ENCODE assay signal across 1 cellular context in genomic region chr1:206658264-206658980, GRCh38.
TF ChIP-seq lines count a peak whose summit lies in the region.

No MANE protein-coding gene starts in this region.

TF ChIP-seq in K562, 482 proteins besides CTCF, POLR2A, EP300 and RAD21 (continued from another document and continues in another):
- TF ChIP-seq NFIC (IDR thresholded peaks at IDR 0.05) (peak; percentile 15; the same call in 1 of the 2 replicates), LEF1 (IDR thresholded peaks at IDR 0.05) (no peak; the same call in 1 of the 2 replicates), SREBF2 (CRISPR knock-in tag; IDR thresholded peaks at IDR 0.05) (no peak), DMBX1 (CRISPR knock-in tag; IDR thresholded peaks at IDR 0.05; ENCODE audit: borderline replicate concordance) (0 out of 2 replicates have a peak, but pooled peaks have one; percentile 56), DNMT1 (IDR thresholded peaks at IDR 0.05) (no peak), MYBL2 (IDR thresholded peaks at IDR 0.05; ENCODE audit: low read depth) (no peak), MYBL2 (CRISPR knock-in tag; IDR thresholded peaks at IDR 0.05; ENCODE audit: borderline replicate concordance) (no peak), LARP7 (IDR thresholded peaks at IDR 0.05) (peak; percentile 69; the same call in 1 of the 2 replicates), NR2C1 (IDR thresholded peaks at IDR 0.05) (peak; percentile 22; the same call in 1 of the 2 replicates), NR2C1 (tag; IDR thresholded peaks at IDR 0.05) (0 out of 2 replicates have a peak, but pooled peaks have one; percentile 5), HDGF (IDR thresholded peaks at IDR 0.05) (peak; percentile 71; the same call in 1 of the 2 replicates), ZNF146 (CRISPR knock-in tag; IDR thresholded peaks at IDR 0.05; ENCODE audit: unreplicated experiment) (no peak), MAFG (tag; conservative IDR thresholded peaks at IDR 0.05) (no peak), ZFP36 (IDR thresholded peaks at IDR 0.05; ENCODE audit: low read depth, low read length, partially characterized antibody) (peak; percentile 9), SMC3 (conservative IDR thresholded peaks at IDR 0.05; ENCODE audit: insufficient read depth, low read depth, low read length) (peak; percentile 53), ZFP30 (CRISPR knock-in tag; IDR thresholded peaks at IDR 0.05; ENCODE audit: borderline replicate concordance) (no peak), NR1H2 (CRISPR knock-in tag; IDR thresholded peaks at IDR 0.05) (no peak), MLLT1 (IDR thresholded peaks at IDR 0.05) (0 out of 4 replicates have a peak, but pooled peaks of 1 of the 2 experiments have one; percentile 49), POLR2G (IDR thresholded peaks at IDR 0.05; ENCODE audit: low read depth, low read length) (0 out of 2 replicates have a peak, but pooled peaks have one; percentile 37), CBX1 (IDR thresholded peaks at IDR 0.05; ENCODE audit: low read depth) (peak; percentile 47; the same call in 1 of the 2 replicates), RB1 (IDR thresholded peaks at IDR 0.05; ENCODE audit: low read depth) (peak; percentile 57), CBX8 (IDR thresholded peaks at IDR 0.05; ENCODE audit: borderline replicate concordance, extremely low read depth, low read depth, low read length, poor library complexity, severe bottlenecking) (no peak), BCL6 (CRISPR knock-in tag; IDR thresholded peaks at IDR 0.05) (no peak), ZBTB7A (IDR thresholded peaks at IDR 0.05; ENCODE audit: borderline replicate concordance, control insufficient read depth, low read depth, low read length) (peak; percentile 66), ZNF57 (CRISPR knock-in tag; IDR thresholded peaks at IDR 0.05) (no peak), SMARCA4 (IDR thresholded peaks at IDR 0.05) (peak; percentile 17; the same call in 1 of the 2 replicates), E2F1 (CRISPR knock-in tag; IDR thresholded peaks at IDR 0.05) (0 out of 2 replicates have a peak, but pooled peaks have one; percentile 35), CXXC5 (CRISPR knock-in tag; IDR thresholded peaks at IDR 0.05) (peak; percentile 54), MCM7 (IDR thresholded peaks at IDR 0.05) (no peak), MYC (IDR thresholded peaks at IDR 0.05; ENCODE audit: low read depth, low read length) (peak; percentile 14; the same call in 1 of the 2 replicates), MYC (CRISPR knock-in tag; IDR thresholded peaks at IDR 0.05; ENCODE audit: borderline replicate concordance, low read depth) (no peak), MYNN (IDR thresholded peaks at IDR 0.05) (0 out of 2 replicates have a peak, but pooled peaks have one; percentile 58), MYNN (CRISPR knock-in tag; IDR thresholded peaks at IDR 0.05) (no peak), CREM (IDR thresholded peaks at IDR 0.05; ENCODE audit: low read depth) (0 out of 2 replicates have a peak, but pooled peaks have one; percentile 22), RBBP5 (IDR thresholded peaks at IDR 0.05; ENCODE audit: borderline replicate concordance, insufficient read depth, low read length, poor library complexity, severe bottlenecking) (peak; percentile 51), BRCA1 (IDR thresholded peaks at IDR 0.05) (no peak), BRCA1 (CRISPR knock-in tag; IDR thresholded peaks at IDR 0.05) (no peak), ZNF121 (CRISPR knock-in tag; conservative IDR thresholded peaks at IDR 0.05) (no peak), L3MBTL2 (IDR thresholded peaks at IDR 0.05) (peak; percentile 49), PURB (CRISPR knock-in tag; IDR thresholded peaks at IDR 0.05; ENCODE audit: low read depth) (no peak), PREB (CRISPR knock-in tag; IDR thresholded peaks at IDR 0.05) (0 out of 2 replicates have a peak, but pooled peaks have one; percentile 10), GABPB2 (CRISPR knock-in tag; conservative IDR thresholded peaks at IDR 0.05) (0 out of 2 replicates have a peak, but pooled peaks have one; percentile 30)
- TF ChIP-seq, protein P1, sequence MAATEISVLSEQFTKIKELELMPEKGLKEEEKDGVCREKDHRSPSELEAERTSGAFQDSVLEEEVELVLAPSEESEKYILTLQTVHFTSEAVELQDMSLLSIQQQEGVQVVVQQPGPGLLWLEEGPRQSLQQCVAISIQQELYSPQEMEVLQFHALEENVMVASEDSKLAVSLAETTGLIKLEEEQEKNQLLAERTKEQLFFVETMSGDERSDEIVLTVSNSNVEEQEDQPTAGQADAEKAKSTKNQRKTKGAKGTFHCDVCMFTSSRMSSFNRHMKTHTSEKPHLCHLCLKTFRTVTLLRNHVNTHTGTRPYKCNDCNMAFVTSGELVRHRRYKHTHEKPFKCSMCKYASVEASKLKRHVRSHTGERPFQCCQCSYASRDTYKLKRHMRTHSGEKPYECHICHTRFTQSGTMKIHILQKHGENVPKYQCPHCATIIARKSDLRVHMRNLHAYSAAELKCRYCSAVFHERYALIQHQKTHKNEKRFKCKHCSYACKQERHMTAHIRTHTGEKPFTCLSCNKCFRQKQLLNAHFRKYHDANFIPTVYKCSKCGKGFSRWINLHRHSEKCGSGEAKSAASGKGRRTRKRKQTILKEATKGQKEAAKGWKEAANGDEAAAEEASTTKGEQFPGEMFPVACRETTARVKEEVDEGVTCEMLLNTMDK (IDR thresholded peaks at IDR 0.05; ENCODE audit: borderline replicate concordance, insufficient read depth, low read depth, low read length, poor library complexity, severe bottlenecking), result peak; percentile 59
- TF ChIP-seq, protein P2, sequence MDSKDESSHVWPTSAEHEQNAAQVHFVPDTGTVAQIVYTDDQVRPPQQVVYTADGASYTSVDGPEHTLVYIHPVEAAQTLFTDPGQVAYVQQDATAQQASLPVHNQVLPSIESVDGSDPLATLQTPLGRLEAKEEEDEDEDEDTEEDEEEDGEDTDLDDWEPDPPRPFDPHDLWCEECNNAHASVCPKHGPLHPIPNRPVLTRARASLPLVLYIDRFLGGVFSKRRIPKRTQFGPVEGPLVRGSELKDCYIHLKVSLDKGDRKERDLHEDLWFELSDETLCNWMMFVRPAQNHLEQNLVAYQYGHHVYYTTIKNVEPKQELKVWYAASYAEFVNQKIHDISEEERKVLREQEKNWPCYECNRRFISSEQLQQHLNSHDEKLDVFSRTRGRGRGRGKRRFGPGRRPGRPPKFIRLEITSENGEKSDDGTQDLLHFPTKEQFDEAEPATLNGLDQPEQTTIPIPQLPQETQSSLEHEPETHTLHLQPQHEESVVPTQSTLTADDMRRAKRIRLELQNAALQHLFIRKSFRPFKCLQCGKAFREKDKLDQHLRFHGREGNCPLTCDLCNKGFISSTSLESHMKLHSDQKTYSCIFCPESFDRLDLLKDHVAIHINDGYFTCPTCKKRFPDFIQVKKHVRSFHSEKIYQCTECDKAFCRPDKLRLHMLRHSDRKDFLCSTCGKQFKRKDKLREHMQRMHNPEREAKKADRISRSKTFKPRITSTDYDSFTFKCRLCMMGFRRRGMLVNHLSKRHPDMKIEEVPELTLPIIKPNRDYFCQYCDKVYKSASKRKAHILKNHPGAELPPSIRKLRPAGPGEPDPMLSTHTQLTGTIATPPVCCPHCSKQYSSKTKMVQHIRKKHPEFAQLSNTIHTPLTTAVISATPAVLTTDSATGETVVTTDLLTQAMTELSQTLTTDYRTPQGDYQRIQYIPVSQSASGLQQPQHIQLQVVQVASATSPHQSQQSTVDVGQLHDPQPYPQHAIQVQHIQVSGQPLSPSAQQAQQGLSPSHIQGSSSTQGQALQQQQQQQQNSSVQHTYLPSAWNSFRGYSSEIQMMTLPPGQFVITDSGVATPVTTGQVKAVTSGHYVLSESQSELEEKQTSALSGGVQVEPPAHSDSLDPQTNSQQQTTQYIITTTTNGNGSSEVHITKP (IDR thresholded peaks at IDR 0.05; ENCODE audit: partially characterized antibody), result peak; percentile 7
- TF ChIP-seq, protein P3, sequence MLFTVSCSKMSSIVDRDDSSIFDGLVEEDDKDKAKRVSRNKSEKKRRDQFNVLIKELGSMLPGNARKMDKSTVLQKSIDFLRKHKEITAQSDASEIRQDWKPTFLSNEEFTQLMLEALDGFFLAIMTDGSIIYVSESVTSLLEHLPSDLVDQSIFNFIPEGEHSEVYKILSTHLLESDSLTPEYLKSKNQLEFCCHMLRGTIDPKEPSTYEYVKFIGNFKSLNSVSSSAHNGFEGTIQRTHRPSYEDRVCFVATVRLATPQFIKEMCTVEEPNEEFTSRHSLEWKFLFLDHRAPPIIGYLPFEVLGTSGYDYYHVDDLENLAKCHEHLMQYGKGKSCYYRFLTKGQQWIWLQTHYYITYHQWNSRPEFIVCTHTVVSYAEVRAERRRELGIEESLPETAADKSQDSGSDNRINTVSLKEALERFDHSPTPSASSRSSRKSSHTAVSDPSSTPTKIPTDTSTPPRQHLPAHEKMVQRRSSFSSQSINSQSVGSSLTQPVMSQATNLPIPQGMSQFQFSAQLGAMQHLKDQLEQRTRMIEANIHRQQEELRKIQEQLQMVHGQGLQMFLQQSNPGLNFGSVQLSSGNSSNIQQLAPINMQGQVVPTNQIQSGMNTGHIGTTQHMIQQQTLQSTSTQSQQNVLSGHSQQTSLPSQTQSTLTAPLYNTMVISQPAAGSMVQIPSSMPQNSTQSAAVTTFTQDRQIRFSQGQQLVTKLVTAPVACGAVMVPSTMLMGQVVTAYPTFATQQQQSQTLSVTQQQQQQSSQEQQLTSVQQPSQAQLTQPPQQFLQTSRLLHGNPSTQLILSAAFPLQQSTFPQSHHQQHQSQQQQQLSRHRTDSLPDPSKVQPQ (CRISPR knock-in tag; IDR thresholded peaks at IDR 0.05; ENCODE audit: borderline replicate concordance), result no peak
- TF ChIP-seq, protein P4, sequence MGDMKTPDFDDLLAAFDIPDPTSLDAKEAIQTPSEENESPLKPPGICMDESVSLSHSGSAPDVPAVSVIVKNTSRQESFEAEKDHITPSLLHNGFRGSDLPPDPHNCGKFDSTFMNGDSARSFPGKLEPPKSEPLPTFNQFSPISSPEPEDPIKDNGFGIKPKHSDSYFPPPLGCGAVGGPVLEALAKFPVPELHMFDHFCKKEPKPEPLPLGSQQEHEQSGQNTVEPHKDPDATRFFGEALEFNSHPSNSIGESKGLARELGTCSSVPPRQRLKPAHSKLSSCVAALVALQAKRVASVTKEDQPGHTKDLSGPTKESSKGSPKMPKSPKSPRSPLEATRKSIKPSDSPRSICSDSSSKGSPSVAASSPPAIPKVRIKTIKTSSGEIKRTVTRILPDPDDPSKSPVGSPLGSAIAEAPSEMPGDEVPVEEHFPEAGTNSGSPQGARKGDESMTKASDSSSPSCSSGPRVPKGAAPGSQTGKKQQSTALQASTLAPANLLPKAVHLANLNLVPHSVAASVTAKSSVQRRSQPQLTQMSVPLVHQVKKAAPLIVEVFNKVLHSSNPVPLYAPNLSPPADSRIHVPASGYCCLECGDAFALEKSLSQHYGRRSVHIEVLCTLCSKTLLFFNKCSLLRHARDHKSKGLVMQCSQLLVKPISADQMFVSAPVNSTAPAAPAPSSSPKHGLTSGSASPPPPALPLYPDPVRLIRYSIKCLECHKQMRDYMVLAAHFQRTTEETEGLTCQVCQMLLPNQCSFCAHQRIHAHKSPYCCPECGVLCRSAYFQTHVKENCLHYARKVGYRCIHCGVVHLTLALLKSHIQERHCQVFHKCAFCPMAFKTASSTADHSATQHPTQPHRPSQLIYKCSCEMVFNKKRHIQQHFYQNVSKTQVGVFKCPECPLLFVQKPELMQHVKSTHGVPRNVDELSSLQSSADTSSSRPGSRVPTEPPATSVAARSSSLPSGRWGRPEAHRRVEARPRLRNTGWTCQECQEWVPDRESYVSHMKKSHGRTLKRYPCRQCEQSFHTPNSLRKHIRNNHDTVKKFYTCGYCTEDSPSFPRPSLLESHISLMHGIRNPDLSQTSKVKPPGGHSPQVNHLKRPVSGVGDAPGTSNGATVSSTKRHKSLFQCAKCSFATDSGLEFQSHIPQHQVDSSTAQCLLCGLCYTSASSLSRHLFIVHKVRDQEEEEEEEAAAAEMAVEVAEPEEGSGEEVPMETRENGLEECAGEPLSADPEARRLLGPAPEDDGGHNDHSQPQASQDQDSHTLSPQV (IDR thresholded peaks at IDR 0.05), result peak; percentile 85
